Comparison of ENCODE assay signal across 1 cellular context in the genomic region with DNA sequence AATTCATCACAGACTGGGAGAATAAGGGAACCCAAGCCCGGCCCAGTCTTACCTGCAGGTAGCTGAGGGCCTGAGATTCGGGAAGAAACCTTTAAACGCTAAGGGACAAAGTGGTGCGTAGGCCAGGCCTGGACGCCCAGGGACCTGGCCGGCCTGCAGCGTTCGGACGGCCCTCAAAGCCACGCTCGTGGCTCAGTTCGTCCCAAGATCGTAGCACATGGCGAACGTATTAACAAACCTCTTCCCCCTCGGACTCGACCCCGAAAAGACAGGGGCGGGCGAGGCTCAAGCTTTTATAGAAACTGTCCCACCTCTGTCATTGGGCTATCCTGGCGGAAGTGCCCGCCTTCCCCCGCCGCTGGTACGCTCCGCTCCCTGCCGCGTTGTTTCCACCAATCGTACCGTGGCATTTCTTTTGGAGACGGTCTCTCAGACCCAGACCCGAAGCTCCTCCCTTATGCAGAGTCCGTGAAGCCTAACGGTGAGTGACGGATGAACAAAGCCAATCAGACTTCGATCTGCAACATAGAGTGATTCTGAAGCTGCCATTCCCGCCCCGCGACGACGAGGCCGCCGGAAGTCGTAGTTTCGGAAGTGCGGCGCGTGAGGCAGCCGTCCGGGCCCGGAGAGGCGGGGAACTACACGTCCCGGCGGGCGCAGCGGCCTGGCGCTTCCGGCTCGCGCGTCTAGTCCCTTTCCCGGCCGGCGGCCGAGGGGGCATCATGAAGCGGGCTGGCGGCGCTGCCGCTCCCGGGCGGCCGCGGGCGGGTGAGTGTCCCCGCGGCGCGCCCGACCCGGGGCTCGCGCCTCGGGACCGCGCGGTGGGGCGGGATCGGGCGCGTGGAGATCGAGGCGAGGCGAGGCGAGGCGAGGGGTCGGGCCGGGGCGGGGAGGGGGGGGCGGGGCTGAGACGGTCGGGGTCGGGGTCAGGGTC.
TF ChIP-seq lines count a peak whose summit lies in the region.

TRAF7 (plus strand) TSS at position 692 of the 934 bp plus-strand sequence. CDS start 8,139 bp downstream, outside the sequence.

TF ChIP-seq in WTC11, 78 proteins besides CTCF, POLR2A, EP300 and RAD21 (continued from another document and continues in another):
- TF ChIP-seq, protein P1, sequence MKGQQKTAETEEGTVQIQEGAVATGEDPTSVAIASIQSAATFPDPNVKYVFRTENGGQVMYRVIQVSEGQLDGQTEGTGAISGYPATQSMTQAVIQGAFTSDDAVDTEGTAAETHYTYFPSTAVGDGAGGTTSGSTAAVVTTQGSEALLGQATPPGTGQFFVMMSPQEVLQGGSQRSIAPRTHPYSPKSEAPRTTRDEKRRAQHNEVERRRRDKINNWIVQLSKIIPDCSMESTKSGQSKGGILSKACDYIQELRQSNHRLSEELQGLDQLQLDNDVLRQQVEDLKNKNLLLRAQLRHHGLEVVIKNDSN (CRISPR knock-in tag; IDR thresholded peaks at IDR 0.05), result peak; percentile 57
- TF ChIP-seq ZNF263 (CRISPR knock-in tag; IDR thresholded peaks at IDR 0.05; ENCODE audit: low read depth) (no peak), TCF7 (CRISPR knock-in tag; IDR thresholded peaks at IDR 0.05; ENCODE audit: low read depth) (no peak), ESRRA (CRISPR knock-in tag; IDR thresholded peaks at IDR 0.05; ENCODE audit: borderline replicate concordance) (no peak), ZNF317 (CRISPR knock-in tag; IDR thresholded peaks at IDR 0.05; ENCODE audit: borderline replicate concordance, low read depth) (0 out of 2 replicates have a peak, but pooled peaks have one; percentile 55), SMAD3 (CRISPR knock-in tag; IDR thresholded peaks at IDR 0.05; ENCODE audit: borderline replicate concordance) (peak; percentile 64; the same call in 1 of the 2 replicates), SOX15 (CRISPR knock-in tag; IDR thresholded peaks at IDR 0.05) (no peak), ZNF281 (CRISPR knock-in tag; IDR thresholded peaks at IDR 0.05) (no peak), GTF2I (CRISPR knock-in tag; conservative IDR thresholded peaks at IDR 0.05) (no peak), NR3C1 (CRISPR knock-in tag; conservative IDR thresholded peaks at IDR 0.05; ENCODE audit: low read depth) (no peak), IRF2 (CRISPR knock-in tag; IDR thresholded peaks at IDR 0.05; ENCODE audit: borderline replicate concordance, low read depth) (no peak), PRRX2 (CRISPR knock-in tag; IDR thresholded peaks at IDR 0.05) (peak; percentile 94; the same call in 1 of the 2 replicates), ZNF671 (CRISPR knock-in tag; IDR thresholded peaks at IDR 0.05) (peak; percentile 37; the same call in 1 of the 2 replicates), NFATC4 (CRISPR knock-in tag; IDR thresholded peaks at IDR 0.05) (peak; percentile 84; the same call in 1 of the 2 replicates), FOXK1 (CRISPR knock-in tag; IDR thresholded peaks at IDR 0.05) (no peak; the same call in 1 of the 2 replicates), NR2C2 (CRISPR knock-in tag; IDR thresholded peaks at IDR 0.05) (no peak), NFYB (CRISPR knock-in tag; conservative IDR thresholded peaks at IDR 0.05; ENCODE audit: low read depth) (peak; percentile 83), ZNF416 (CRISPR knock-in tag; IDR thresholded peaks at IDR 0.05) (peak; percentile 89; the same call in 1 of the 2 replicates), ZNF232 (CRISPR knock-in tag; IDR thresholded peaks at IDR 0.05) (no peak), ATF3 (CRISPR knock-in tag; conservative IDR thresholded peaks at IDR 0.05) (no peak), STAT6 (CRISPR knock-in tag; conservative IDR thresholded peaks at IDR 0.05; ENCODE audit: low read depth) (no peak), ZNF138 (CRISPR knock-in tag; conservative IDR thresholded peaks at IDR 0.05) (no peak), TP53 (CRISPR knock-in tag; IDR thresholded peaks at IDR 0.05) (peak; percentile 45; the same call in 1 of the 2 replicates), RORB (CRISPR knock-in tag; IDR thresholded peaks at IDR 0.05) (peak; percentile 89), SMAD4 (CRISPR knock-in tag; IDR thresholded peaks at IDR 0.05) (0 out of 2 replicates have a peak, but pooled peaks have one; percentile 1), ZNF512 (CRISPR knock-in tag; IDR thresholded peaks at IDR 0.05; ENCODE audit: borderline replicate concordance) (no peak), E2F1 (CRISPR knock-in tag; IDR thresholded peaks at IDR 0.05) (no peak), ZNF219 (CRISPR knock-in tag; IDR thresholded peaks at IDR 0.05; ENCODE audit: borderline replicate concordance) (no peak), SP1 (CRISPR knock-in tag; conservative IDR thresholded peaks at IDR 0.05) (peak; percentile 88), TEAD4 (CRISPR knock-in tag; IDR thresholded peaks at IDR 0.05) (peak; percentile 78; the same call in 1 of the 2 replicates), E2F4 (CRISPR knock-in tag; IDR thresholded peaks at IDR 0.05; ENCODE audit: borderline replicate concordance, low read depth) (no peak), NR1H2 (CRISPR knock-in tag; IDR thresholded peaks at IDR 0.05) (no peak; the same call in 1 of the 2 replicates), AR (CRISPR knock-in tag; IDR thresholded peaks at IDR 0.05) (no peak; the same call in none of the 2 replicates), ELF4 (CRISPR knock-in tag; IDR thresholded peaks at IDR 0.05; ENCODE audit: low read depth) (no peak), FOXP1 (CRISPR knock-in tag; IDR thresholded peaks at IDR 0.05; ENCODE audit: borderline replicate concordance) (peak; percentile 65), CREM (CRISPR knock-in tag; IDR thresholded peaks at IDR 0.05) (peak; percentile 32), FOXJ3 (CRISPR knock-in tag; IDR thresholded peaks at IDR 0.05; ENCODE audit: borderline replicate concordance) (no peak), MYBL2 (CRISPR knock-in tag; IDR thresholded peaks at IDR 0.05) (no peak), GRHL2 (CRISPR knock-in tag; IDR thresholded peaks at IDR 0.05; ENCODE audit: insufficient replicate concordance, severe bottlenecking) (no peak)
- TF ChIP-seq, protein P2, sequence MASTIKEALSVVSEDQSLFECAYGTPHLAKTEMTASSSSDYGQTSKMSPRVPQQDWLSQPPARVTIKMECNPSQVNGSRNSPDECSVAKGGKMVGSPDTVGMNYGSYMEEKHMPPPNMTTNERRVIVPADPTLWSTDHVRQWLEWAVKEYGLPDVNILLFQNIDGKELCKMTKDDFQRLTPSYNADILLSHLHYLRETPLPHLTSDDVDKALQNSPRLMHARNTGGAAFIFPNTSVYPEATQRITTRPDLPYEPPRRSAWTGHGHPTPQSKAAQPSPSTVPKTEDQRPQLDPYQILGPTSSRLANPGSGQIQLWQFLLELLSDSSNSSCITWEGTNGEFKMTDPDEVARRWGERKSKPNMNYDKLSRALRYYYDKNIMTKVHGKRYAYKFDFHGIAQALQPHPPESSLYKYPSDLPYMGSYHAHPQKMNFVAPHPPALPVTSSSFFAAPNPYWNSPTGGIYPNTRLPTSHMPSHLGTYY (CRISPR knock-in tag; IDR thresholded peaks at IDR 0.05), result peak; percentile 83; the same call in 1 of the 2 replicates
- TF ChIP-seq, protein P3, sequence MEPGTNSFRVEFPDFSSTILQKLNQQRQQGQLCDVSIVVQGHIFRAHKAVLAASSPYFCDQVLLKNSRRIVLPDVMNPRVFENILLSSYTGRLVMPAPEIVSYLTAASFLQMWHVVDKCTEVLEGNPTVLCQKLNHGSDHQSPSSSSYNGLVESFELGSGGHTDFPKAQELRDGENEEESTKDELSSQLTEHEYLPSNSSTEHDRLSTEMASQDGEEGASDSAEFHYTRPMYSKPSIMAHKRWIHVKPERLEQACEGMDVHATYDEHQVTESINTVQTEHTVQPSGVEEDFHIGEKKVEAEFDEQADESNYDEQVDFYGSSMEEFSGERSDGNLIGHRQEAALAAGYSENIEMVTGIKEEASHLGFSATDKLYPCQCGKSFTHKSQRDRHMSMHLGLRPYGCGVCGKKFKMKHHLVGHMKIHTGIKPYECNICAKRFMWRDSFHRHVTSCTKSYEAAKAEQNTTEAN (CRISPR knock-in tag; IDR thresholded peaks at IDR 0.05), result peak; percentile 39; the same call in 1 of the 2 replicates
